ENCODE assay signal across 1 cellular context in genomic region chr1:149979245-149979971, GRCh38.
TF ChIP-seq lines count a peak whose summit lies in the region.

No MANE protein-coding gene starts in this region.

TF ChIP-seq in HCT116, 20 proteins besides CTCF, POLR2A, EP300 and RAD21 (continued from another document):
- TF ChIP-seq ATF3 (IDR thresholded peaks at IDR 0.05) (no peak), YY1 (IDR thresholded peaks at IDR 0.05; ENCODE audit: extremely low read depth, insufficient replicate concordance, low read depth, low read length) (no peak), FOSL1 (IDR thresholded peaks at IDR 0.05; ENCODE audit: low read depth) (no peak), EGR1 (IDR thresholded peaks at IDR 0.05; ENCODE audit: low read depth) (no peak), POLR2AphosphoS5 (IDR thresholded peaks at IDR 0.05; ENCODE audit: low read depth, low read length) (no peak), SIN3A (IDR thresholded peaks at IDR 0.05; ENCODE audit: low read depth) (no peak), ZFX (IDR thresholded peaks at IDR 0.05) (no peak), CEBPB (IDR thresholded peaks at IDR 0.05; ENCODE audit: low read depth) (no peak), CBX3 (IDR thresholded peaks at IDR 0.05; ENCODE audit: low read depth) (no peak), ZNF274 (IDR thresholded peaks at IDR 0.05; ENCODE audit: low read depth, low read length) (no peak), JUND (IDR thresholded peaks at IDR 0.05) (no peak), EZH2phosphoT487 (IDR thresholded peaks at IDR 0.05; ENCODE audit: borderline replicate concordance) (no peak)
